Comparison of ENCODE assay signal across 32 cellular contexts in genomic region chr4:59805176-59805575, GRCh38.
"Had no signal": no experiment of that assay in that cellular context is flagged by ENCODE, and none has a peak within 500 bp of the region (broad histone marks: within the 10 kb centered on the region; RNA-seq: fewer than 3 reads in every experiment).

No MANE protein-coding gene starts in this region.

- H3K36me3 ChIP-seq: heart right ventricle, left lung, lower lobe of right lung, neural progenitor cell, neutrophil, prostate gland, spleen, stomach, thyroid gland, transverse colon, upper lobe of left lung, vagina had no signal

- H3K4me3 ChIP-seq: heart right ventricle, hepatocyte, left lung, lower lobe of right lung, neural progenitor cell, prostate gland, skin epidermis, spleen, stomach, testis, thyroid gland, transverse colon, upper lobe of left lung, vagina had no signal

- H3K27ac Mint-ChIP-seq: mesothelial cell of epicardium; naive B cell; natural killer cell; nephron progenitor cell; neural progenitor cell; stimulated activated memory B cell treated with anti-CD40 and anti-IgM and Interleukin-4, amounts not matched to agents 10 μg/mL and 1 μg/mL and 100 μg/mL, for 72 hours had no signal

- H3K9me3 ChIP-seq: neutrophil, prostate gland, testis, thyroid gland, vagina had no signal

- H3K27ac ChIP-seq: heart right ventricle, hepatocyte, left lung, lower lobe of right lung, neural progenitor cell, neutrophil, prostate gland, skin epidermis, spleen, stomach, testis, thyroid gland, transverse colon, upper lobe of left lung, vagina had no signal

- H3K4me3 Mint-ChIP-seq: mesothelial cell of epicardium; naive B cell; natural killer cell; nephron progenitor cell; neural progenitor cell; stimulated activated memory B cell treated with anti-CD40 and anti-IgM and Interleukin-4, amounts not matched to agents 10 μg/mL and 1 μg/mL and 100 μg/mL, for 72 hours had no signal

- DNase-seq: heart right ventricle; islet precursor cell; kidney glomerular epithelial cell; left colon; left lung; lower lobe of right lung; mesendoderm; naive B cell; natural killer cell; nephron progenitor cell; occipital lobe; posterior cingulate gyrus; retina; right cardiac atrium; spleen; stimulated activated CD4-positive, alpha-beta T cell treated with anti-CD3 and anti-CD28 coated beads, Interleukin-4, amount 100 ng/mL, for 4 hours; stimulated activated CD8-positive, alpha-beta memory T cell treated with anti-CD3 and anti-CD28 coated beads, Interleukin-4, amount 100 ng/mL, for 48 hours; stimulated activated naive CD4-positive, alpha-beta T cell treated with Interleukin-2 at 50 U/mL for 16 hours; stomach; testis; thyroid gland; transverse colon; upper lobe of left lung had no signal

- ATAC-seq: heart right ventricle; left colon; left lung; lower lobe of right lung; natural killer cell; right cardiac atrium; sciatic nerve; stimulated activated memory B cell treated with anti-CD40 and anti-IgM and Interleukin-4, amounts not matched to agents 10 μg/mL and 1 μg/mL and 100 μg/mL, for 72 hours had no signal

- H3K27me3 Mint-ChIP-seq: naive B cell; stimulated activated memory B cell treated with anti-CD40 and anti-IgM and Interleukin-4, amounts not matched to agents 10 μg/mL and 1 μg/mL and 100 μg/mL, for 72 hours had no signal

- H3K4me1 ChIP-seq: heart right ventricle, left lung, lower lobe of right lung, neural progenitor cell, prostate gland, spleen, stomach, testis, thyroid gland, transverse colon, upper lobe of left lung, vagina had no signal

- H3K27me3 ChIP-seq: heart right ventricle, hepatocyte, left lung, neural progenitor cell, neutrophil, spleen, stomach, testis, thyroid gland, transverse colon, upper lobe of left lung, vagina had no signal

- H3K4me1 Mint-ChIP-seq: mesothelial cell of epicardium; naive B cell; natural killer cell; nephron progenitor cell; neural progenitor cell; stimulated activated memory B cell treated with anti-CD40 and anti-IgM and Interleukin-4, amounts not matched to agents 10 μg/mL and 1 μg/mL and 100 μg/mL, for 72 hours had no signal
